16 cellular contexts compared by ENCODE assay signal in the genomic region with DNA sequence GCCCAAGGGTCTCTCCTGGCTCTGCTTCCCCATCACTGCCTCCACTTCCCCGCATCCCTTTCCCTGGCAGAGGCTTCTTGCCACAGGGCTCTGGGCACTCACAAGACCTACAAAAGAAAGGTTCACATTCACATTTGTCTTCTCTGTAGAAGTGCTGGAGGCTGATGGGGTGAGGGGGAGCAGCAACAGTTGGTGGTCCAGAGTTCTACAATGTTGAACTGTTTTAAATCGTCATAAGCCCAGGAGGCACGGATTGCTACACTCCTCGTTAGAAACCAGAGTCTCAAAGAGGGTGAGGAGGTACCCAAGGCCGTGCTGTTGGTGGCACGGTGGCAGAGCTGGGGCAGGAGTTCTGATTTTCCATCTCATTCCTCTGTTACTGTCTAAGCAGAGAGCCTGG. TPM values are rescaled to one million over a fixed set of nuclear protein-coding genes. Genes with fewer than 3 reads are reported as not detected.
DNase-seq lines count a peak whose midpoint lies in the region; FAIRE-seq and TF ChIP-seq lines count a peak whose summit lies in the region.
"Had no signal": no experiment of that assay in that cellular context is flagged by ENCODE, and none has a peak within 500 bp of the region (broad histone marks: within the 10 kb centered on the region; RNA-seq: fewer than 3 reads in every experiment).

No MANE protein-coding gene starts in this region.

- H3K36me3 Mint-ChIP-seq in Calu3 (ENCODE audit: insufficient read depth, unreplicated experiment), result peaks cover 11% of the 10 kb centered on the region

- H3K9me3 Mint-ChIP-seq in Calu3 (ENCODE audit: low read depth, unreplicated experiment), result no peaks in the 10 kb centered on the region

- peaks cover 50% of the 10 kb centered on the region for H3K4me1 Mint-ChIP-seq in Calu3 (ENCODE audit: low read depth, unreplicated experiment)

- intact Hi-C loops in Calu3 (cut with micrococcal nuclease; ENCODE audit: unreplicated experiment), result no loop called here

- FAIRE-seq in keratinocyte (lab: Jason Lieb, UNC), result no peak
- FAIRE-seq: H54 had no signal

- H3K4me3 Mint-ChIP-seq in Calu3 (ENCODE audit: low read depth, unreplicated experiment), result peak overlapping the region; percentile 42

- BruUV-seq in Calu3 (replicated peaks; lab: Mats Ljungman, UMichigan), result no TSS peak

- H3K4me1 ChIP-seq in HEK293 (ENCODE audit: control insufficient read depth, insufficient read depth, low read length) (peaks cover 8% of the 10 kb centered on the region), keratinocyte (ENCODE audit: control insufficient read depth, extremely low read depth, insufficient read depth, low read length) (peaks cover 27% of the 10 kb centered on the region)

- no peaks in the 10 kb centered on the region for H3K27me3 Mint-ChIP-seq in Calu3 (ENCODE audit: unreplicated experiment)

- H3K4me3 ChIP-seq in HEK293 (ENCODE audit: low read depth, low read length) (no peak overlapping the region), keratinocyte (ENCODE audit: control insufficient read depth in 2 of 3, extremely low read depth in 1 of 3, insufficient read depth in 2 of 3, low read depth in 1 of 3, low read length in 3 of 3) (no peak overlapping the region)
- H3K4me3 ChIP-seq: MG63, SJCRH30 had no signal

- H3K36me3 ChIP-seq in HEK293 (ENCODE audit: control insufficient read depth in 2 of 2, insufficient read depth in 1 of 2, low read length in 2 of 2), result no peaks in the 10 kb centered on the region
- no peaks in the 10 kb centered on the region for H3K36me3 ChIP-seq in keratinocyte (ENCODE audit: control insufficient read depth in 2 of 2, extremely low read depth in 1 of 2, insufficient read depth in 2 of 2, low read length in 2 of 2)
- H3K36me3 ChIP-seq: MG63, SJCRH30 had no signal

- H3K27ac ChIP-seq in HEK293 (ENCODE audit: extremely low read depth, low read depth, low read length) (no peak overlapping the region; the same call in 1 of the 2 replicates), keratinocyte (ENCODE audit: control insufficient read depth, insufficient read depth, low read length) (peak overlapping the region; percentile 8)
- H3K27ac ChIP-seq: KMS-11, SJCRH30 had no signal

- dilution Hi-C loops in keratinocyte (cut with MboI; ENCODE audit: extremely low pct_ligation_motif_present, low sequenced_read_pairs), result no loop called here

- TF ChIP-seq CTCF in Calu3 (IDR thresholded peaks at IDR 0.05; ENCODE audit: unreplicated experiment), result no peak
- TF ChIP-seq CTCF in HEK293 (tag by site-specific recombination; IDR thresholded peaks at IDR 0.05), result no peak
- TF ChIP-seq CTCF in keratinocyte (optimal IDR thresholded peaks at IDR 0.05 in 1 of 3, IDR thresholded peaks at IDR 0.05 in 1 of 3, conservative IDR thresholded peaks at IDR 0.05 in 1 of 3; ENCODE audit: extremely low read depth in 1 of 3, insufficient read depth in 2 of 3, low read length in 3 of 3), result no peak

- H3K27ac Mint-ChIP-seq in Calu3 (ENCODE audit: unreplicated experiment), result peak overlapping the region; percentile 62

- in situ Hi-C loops in SK-MEL-5 (cut with HindIII; ENCODE audit: low pct_unique_long_range_greater_than_20kb, low sequenced_read_pairs), result no loop called here

- peak overlapping the region; percentile 11 for H3K9ac ChIP-seq in keratinocyte (ENCODE audit: control insufficient read depth, extremely low read depth, insufficient read depth, low read length)
- H3K9ac ChIP-seq: KMS-11 had no signal

- no peaks in the 10 kb centered on the region for H3K9me1 ChIP-seq in keratinocyte (ENCODE audit: control insufficient read depth, extremely low read depth, insufficient read depth, low read length)

- no peak for DNase-seq in Calu3
- peak; percentile 60 for DNase-seq in SK-MEL-5 (ENCODE audit: low read depth, low spot score)
- no peak for DNase-seq in keratinocyte (ENCODE audit: low read depth, low spot score)
- DNase-seq in HPDE6-E6E7 (ENCODE audit: extremely low spot score), result no peak
- DNase-seq in NCI-H69 (lab: John Stamatoyannopoulos, UW), result no peak
- DNase-seq in activated gamma-delta T cell treated with Interleukin-2 at 50 U/mL for 16 hours, result no peak
- DNase-seq: C1 segment of cervical spinal cord, MG63, NCI-H1092 treated with DMSO at 0.1 percent for 48 hours, NCI-H2081, NCI-H446 treated with DMSO at 0.1 percent for 48 hours, RPMI8226 had no signal

- no peaks in the 10 kb centered on the region for H4K20me1 ChIP-seq in keratinocyte (ENCODE audit: control insufficient read depth, extremely low read depth, insufficient read depth, low read length)

- H3K27me3 ChIP-seq in keratinocyte (ENCODE audit: control insufficient read depth, extremely low read depth, insufficient read depth, low read length), result peaks cover 3% of the 10 kb centered on the region
- H3K27me3 ChIP-seq: MG63 had no signal

- CTCF ChIA-PET in Calu3 (lab: Charles Lee), result interaction anchor here (0.6 to 1.0 kb wide), 2 partner anchors 59 to 62 kb away, joined by 5 to 7 read pairs; no protein-coding TSS in a partner anchor
- CTCF ChIA-PET in HEK293 (lab: Yijun Ruan, JAX), result interaction anchor here (0.6 to 1.4 kb wide), 6 partner anchors 14 to 437 kb away, joined by 3 to 7 read pairs (median 3); no protein-coding TSS in a partner anchor

- no peaks in the 10 kb centered on the region for H3K79me2 ChIP-seq in keratinocyte (ENCODE audit: control insufficient read depth, insufficient read depth, low read length)

- no peaks in the 10 kb centered on the region for H3K9me3 ChIP-seq in HEK293 (ENCODE audit: control insufficient read depth, insufficient read depth, low read depth, low read length)
- no peaks in the 10 kb centered on the region for H3K9me3 ChIP-seq in keratinocyte (ENCODE audit: control insufficient read depth, low read depth, low read length)
- H3K9me3 ChIP-seq: MG63, SJCRH30 had no signal

- no peak overlapping the region for H2AFZ ChIP-seq in keratinocyte (ENCODE audit: control insufficient read depth, low read length)

- POLR2A ChIA-PET in HEK293 (lab: Yijun Ruan, JAX), result interaction anchor here (0.8 to 1.1 kb wide), 2 partner anchors 11 to 161 kb away, joined by 3 read pairs; no protein-coding TSS in a partner anchor

- peak overlapping the region; percentile 69 for H3K4me2 ChIP-seq in keratinocyte (ENCODE audit: control insufficient read depth, extremely low read depth, insufficient read depth, low read depth, low read length)
- H3K4me2 ChIP-seq: KMS-11 had no signal

TF ChIP-seq in HEK293, 187 proteins besides CTCF, POLR2A, EP300 and RAD21:
- no peak for TF ChIP-seq ZNF596 (tag by site-specific recombination; IDR thresholded peaks at IDR 0.05)
- no peak for TF ChIP-seq ZNF561 (tag by site-specific recombination; IDR thresholded peaks at IDR 0.05; ENCODE audit: borderline replicate concordance)
- no peak for TF ChIP-seq ZNF121 (tag by site-specific recombination; IDR thresholded peaks at IDR 0.05)
- no peak for TF ChIP-seq ZNF843 (tag by site-specific recombination; IDR thresholded peaks at IDR 0.05)
- TF ChIP-seq SCRT2 (tag by site-specific recombination; IDR thresholded peaks at IDR 0.05), result peak; percentile 70; the same call in 1 of the 2 replicates
- TF ChIP-seq ZNF670 (tag by site-specific recombination; IDR thresholded peaks at IDR 0.05; ENCODE audit: low read depth), result no peak
- TF ChIP-seq ZNF629 (tag by site-specific recombination; IDR thresholded peaks at IDR 0.05), result no peak

RNA-seq across cellular contexts. Expression of gene RAI1, which starts 5.8 kb away (rescaled TPM):
- 38.0 and 43.4 TPM in 2 replicates for total RNA-seq in Calu3 (2022)
- total RNA-seq in SK-MEL-5 (2014; rRNA removed; shearing (Covaris generic)), result 9.4 and 15.9 TPM in 2 replicates
- polyA plus RNA-seq in SK-MEL-5 (2015; cell fraction: cytosol; rRNA removed), result 59.3 and 80.8 TPM in 2 replicates
- polyA plus RNA-seq in SK-MEL-5 (2015; cell fraction: nucleus; rRNA removed), result 57.7 and 83.7 TPM in 2 replicates
- 2.6 to 3.8 TPM (median 3.2 TPM) in 3 replicates for polyA plus RNA-seq in keratinocyte
- polyA plus RNA-seq in keratinocyte (2011; ENCODE audit: low read depth), result 4.4 TPM
- 1.5 and 4.3 TPM in 2 replicates for polyA plus RNA-seq in keratinocyte (2011; cell fraction: cytosol; rRNA removed)
- polyA plus RNA-seq in keratinocyte (2011; cell fraction: nucleus; rRNA removed), result 12.7 and 22.4 TPM in 2 replicates
- polyA plus RNA-seq in keratinocyte (2012; ENCODE audit: low replicate concordance), result 7.9 and 17.1 TPM in 2 replicates
- polyA minus RNA-seq in keratinocyte, result 7.0 to 17.7 TPM (median 7.2 TPM) in 3 replicates
- 12.1 TPM for polyA minus RNA-seq in keratinocyte (2011; cell fraction: cytosol; rRNA and poly(A)+ RNA removed)
- 16.7 and 20.6 TPM in 2 replicates for polyA minus RNA-seq in keratinocyte (2011; cell fraction: nucleus; rRNA and poly(A)+ RNA removed)
